8 cellular contexts compared by ENCODE assay signal in the genomic region with DNA sequence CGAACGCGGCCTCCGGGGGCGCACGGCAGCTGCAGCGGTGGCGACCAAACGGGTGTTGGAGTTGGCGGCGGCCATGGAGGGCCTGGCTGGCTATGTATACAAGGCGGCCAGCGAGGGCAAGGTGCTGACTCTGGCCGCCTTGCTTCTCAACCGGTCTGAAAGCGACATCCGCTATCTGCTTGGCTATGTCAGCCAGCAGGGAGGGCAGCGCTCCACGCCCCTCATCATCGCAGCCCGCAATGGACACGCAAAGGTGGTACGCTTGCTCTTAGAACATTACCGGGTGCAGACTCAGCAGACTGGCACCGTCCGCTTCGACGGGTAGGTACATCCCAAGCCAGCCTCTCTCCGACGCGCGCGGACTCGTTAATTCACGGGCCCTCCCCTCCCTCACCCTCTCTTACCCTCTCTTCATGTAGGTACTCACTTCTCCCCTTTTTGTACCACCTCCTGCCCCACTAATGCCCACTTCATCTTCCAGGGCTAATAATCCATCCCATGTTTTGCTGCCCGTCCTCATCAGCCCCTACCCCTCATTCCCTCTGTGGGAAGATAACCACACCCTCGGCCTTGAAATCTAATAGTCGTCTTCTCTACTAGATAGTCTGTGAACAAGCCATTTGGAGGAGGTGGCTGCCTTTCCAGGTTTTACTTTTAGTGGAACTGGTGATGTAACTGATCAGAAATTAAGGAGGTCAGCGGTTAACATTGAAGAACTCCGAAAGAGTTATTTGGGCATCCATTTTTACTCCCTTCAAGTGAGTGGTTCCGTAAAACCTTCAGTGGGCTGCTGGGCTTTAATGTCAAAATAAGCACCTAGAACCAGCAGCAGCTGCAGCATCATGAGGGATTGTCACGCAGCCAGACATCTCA. TPM values are rescaled to one million over a fixed set of nuclear protein-coding genes. Genes with fewer than 3 reads are reported as not detected.
DNase-seq lines count a peak whose midpoint lies in the region; FAIRE-seq and TF ChIP-seq lines count a peak whose summit lies in the region.

No MANE protein-coding gene starts in this region.

- intact Hi-C loops in uterus (cut with DNase I; ENCODE audit: low total_unique reads) = no loop called here

- H3K36me3 ChIP-seq in SK-N-MC (ENCODE audit: insufficient read depth, low read length) = peaks cover 20% of the 10 kb centered on the region
- H3K36me3 ChIP-seq in uterus = no peaks in the 10 kb centered on the region

- peak overlapping the region; percentile 94 for H3K9ac ChIP-seq in SK-N-MC (ENCODE audit: insufficient read length)

- FAIRE-seq in HTR-8/SVneo (lab: Jason Lieb, UNC) = peak; percentile 49

- H3K27me3 ChIP-seq in mononuclear cell (ENCODE audit: insufficient read depth, low read length) (no peaks in the 10 kb centered on the region), uterus (no peaks in the 10 kb centered on the region)

- TF ChIP-seq CTCF in uterus (IDR thresholded peaks at IDR 0.05) (no peak), GM10266 (IDR thresholded peaks at IDR 0.05; ENCODE audit: control insufficient read depth, insufficient read depth, low read depth, missing control alignments) (no peak)

- peak overlapping the region; percentile 95 for H3K4me3 ChIP-seq in SK-N-MC
- H3K4me3 ChIP-seq in mononuclear cell (ENCODE audit: low read length) = peak overlapping the region; percentile 89
- H3K4me3 ChIP-seq in uterus = peak overlapping the region; percentile 80 to 83

- H3K27ac ChIP-seq in SK-N-MC (peak overlapping the region; percentile 88), uterus (peak overlapping the region; percentile 99)

- no peaks in the 10 kb centered on the region for H3K9me3 ChIP-seq in SK-N-MC (ENCODE audit: low read depth, low read length)
- H3K9me3 ChIP-seq in mononuclear cell (ENCODE audit: low read depth, low read length) = no peaks in the 10 kb centered on the region
- no peaks in the 10 kb centered on the region for H3K9me3 ChIP-seq in uterus

- no peak for TF ChIP-seq POLR2A in uterus (IDR thresholded peaks at IDR 0.05)

- DNase-seq in activated CD4-positive, alpha-beta T cell treated with anti-CD3 and anti-CD28 coated beads for 24 hours (ENCODE audit: low read depth in 2 of 2) = peak; percentile 50 to 51
- no peak for DNase-seq in activated CD4-positive, alpha-beta T cell treated with anti-CD3 and anti-CD28 coated beads for 48 hours
- DNase-seq in HTR-8/SVneo (ENCODE audit: insufficient read length, low spot score) (no peak), SK-N-MC (ENCODE audit: low read depth, low spot score) (peak; percentile 51), dermis blood vessel endothelial cell (peak; percentile 83), uterus (peak in 1 of 2 donors; percentile 58), GM10266 (ENCODE audit: extremely low spot score) (no peak)

- peaks cover 56% of the 10 kb centered on the region for H3K4me1 ChIP-seq in mononuclear cell (ENCODE audit: insufficient read depth, low read length)
- peaks cover 0 to 7% of the 10 kb centered on the region in 2 donors for H3K4me1 ChIP-seq in uterus

RNA-seq across cellular contexts. Expression of gene FEM1B, which starts 1.0 kb away (rescaled TPM):
- total RNA-seq in dermis blood vessel endothelial cell (47.0 and 48.9 TPM in 2 replicates), mononuclear cell (88.2 TPM), uterus (100 to 1,000 TPM in 2 of 4 donors, 10 to 100 TPM in 2; 39.4 to 130 (median 77.4) TPM)

RNA-seq across cellular contexts. Expression of gene CLN6, which starts 49.1 kb away (rescaled TPM):
- 10.6 and 16.0 TPM in 2 replicates for total RNA-seq in dermis blood vessel endothelial cell
- total RNA-seq in mononuclear cell = 9.3 TPM
- 10 to 100 TPM in 2 of 4 donors, 1 to 10 TPM in 2; 1.8 to 34.0 (median 13.1) TPM for total RNA-seq in uterus

Comparison
In these comparisons a context has a peak if more than half of its experiments do, and no peak if none do; other contexts are left out.
1. DNase-seq: peak in activated CD4-positive, alpha-beta T cell treated with anti-CD3 and anti-CD28 coated beads for 24 hours (2 of 2), SK-N-MC (single experiment) and dermis blood vessel endothelial cell (single experiment); none in activated CD4-positive, alpha-beta T cell treated with anti-CD3 and anti-CD28 coated beads for 48 hours (single experiment), HTR-8/SVneo (single experiment) and GM10266 (single experiment).
2. Peak in every context shown above with its lines, with median percentiles within 50 percentile points of each other: H3K4me3 ChIP-seq.